Comparison of ENCODE assay signal across 9 cellular contexts in the genomic region with DNA sequence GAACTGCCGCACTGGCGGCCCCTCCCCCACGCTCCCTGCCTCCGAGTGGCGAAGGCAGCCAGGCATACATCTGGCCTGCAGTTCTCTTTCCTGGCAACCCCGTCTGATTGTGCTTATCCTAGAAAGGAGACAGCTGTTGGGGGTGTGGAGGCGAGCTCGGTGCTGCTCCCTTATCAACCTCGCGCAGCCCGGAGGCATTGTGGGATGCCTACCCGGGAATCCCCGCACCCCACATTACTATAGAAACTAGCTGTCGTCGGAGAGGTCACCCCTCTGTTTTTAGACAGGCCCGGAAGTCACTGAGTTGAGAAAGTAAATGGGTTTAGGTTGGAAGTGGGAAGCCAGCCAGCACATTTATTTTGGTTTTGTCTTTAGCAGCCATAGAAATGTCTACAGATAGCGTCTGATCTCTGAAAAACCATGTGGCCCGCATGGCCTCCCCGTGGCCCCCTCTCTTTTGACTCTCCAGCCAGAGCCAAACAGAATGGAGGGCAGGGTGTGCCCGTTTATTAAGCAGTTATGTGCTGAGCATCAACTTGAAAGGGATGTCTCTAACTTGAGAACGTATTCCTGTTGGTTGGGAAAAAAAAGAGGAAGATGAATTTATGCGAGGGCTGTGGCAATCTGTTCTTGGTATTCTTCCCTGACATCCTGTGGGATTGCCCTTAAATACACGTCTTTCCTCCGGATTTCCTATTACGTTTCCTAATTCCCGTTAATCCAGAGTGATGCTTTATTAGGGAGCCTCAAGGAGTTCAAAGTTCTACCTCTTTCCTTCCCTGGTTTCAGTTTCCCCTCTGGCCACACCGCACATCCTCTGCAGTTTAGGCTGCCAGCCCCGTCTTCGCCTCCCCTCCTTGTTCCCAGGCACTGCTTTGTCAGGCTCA. TPM values are rescaled to one million over a fixed set of nuclear protein-coding genes. Genes with fewer than 3 reads are reported as not detected.
DNase-seq lines count a peak whose midpoint lies in the region; ATAC-seq and TF ChIP-seq lines count a peak whose summit lies in the region.
"Had no signal": no experiment of that assay in that cellular context is flagged by ENCODE, and none has a peak within 500 bp of the region (broad histone marks: within the 10 kb centered on the region; RNA-seq: fewer than 3 reads in every experiment).

No MANE protein-coding gene starts in this region.

- H3K36me3 Mint-ChIP-seq in CD8-positive, alpha-beta memory T cell = peaks cover 0 to 2% (median 0%) of the 10 kb centered on the region in 3 donors

- H3K36me3 ChIP-seq in muscle layer of duodenum (ENCODE audit: control insufficient read depth in 1 of 2, insufficient read depth in 2 of 2, low read length in 2 of 2) = no peaks in the 10 kb centered on the region
- no peaks in the 10 kb centered on the region for H3K36me3 ChIP-seq in CD8-positive, alpha-beta memory T cell (ENCODE audit: insufficient read depth, low read length)
- H3K36me3 ChIP-seq: tibial nerve had no signal

- H3K9me3 Mint-ChIP-seq in CD8-positive, alpha-beta memory T cell = peaks cover 0 to 4% (median 0%) of the 10 kb centered on the region in 5 donors

- H3K4me1 ChIP-seq in muscle layer of duodenum (ENCODE audit: control insufficient read depth in 1 of 2, insufficient read depth in 2 of 2, low read length in 2 of 2) = peaks cover 4 to 59% of the 10 kb centered on the region in 2 donors
- H3K4me1 ChIP-seq in CD8-positive, alpha-beta memory T cell (ENCODE audit: insufficient read depth, low read length) = no peaks in the 10 kb centered on the region

- H3K4me1 Mint-ChIP-seq in CD8-positive, alpha-beta memory T cell = peaks cover 2 to 24% (median 7%) of the 10 kb centered on the region in 3 donors

- no peak for TF ChIP-seq CTCF in GM12864 (IDR thresholded peaks at IDR 0.05; ENCODE audit: low read depth, low read length, missing control alignments)

- POLR2A ChIA-PET in CD8-positive, alpha-beta memory T cell (lab: Charles Lee) = no interaction called here

- H3K27ac Mint-ChIP-seq in CD8-positive, alpha-beta memory T cell = peak overlapping the region in 3 of 8 donors; percentile 6 to 34 (median 17)

- CTCF ChIA-PET in CD8-positive, alpha-beta memory T cell (lab: Charles Lee) = no interaction called here

- H3K4me3 ChIP-seq in GM12864 (ENCODE audit: low read depth, low read length) = no peak overlapping the region; the same call in 1 of the 2 replicates
- peak overlapping the region; percentile 26 to 45 for H3K4me3 ChIP-seq in muscle layer of duodenum (ENCODE audit: low read depth in 1 of 2, low read length in 2 of 2)
- no peak overlapping the region for H3K4me3 ChIP-seq in CD8-positive, alpha-beta memory T cell (ENCODE audit: low read length)
- H3K4me3 ChIP-seq: tibial nerve had no signal

- TF ChIP-seq POLR2A in GM18505 (IDR thresholded peaks at IDR 0.05; ENCODE audit: borderline replicate concordance, extremely low read depth, insufficient read depth, insufficient read length) = no peak

- peak overlapping the region; percentile 9 for H3K27ac ChIP-seq in muscle layer of duodenum (ENCODE audit: low read length)
- H3K27ac ChIP-seq in CD8-positive, alpha-beta memory T cell (ENCODE audit: low read depth, low read length) = no peak overlapping the region

- no peak overlapping the region for H3K4me3 Mint-ChIP-seq in CD8-positive, alpha-beta memory T cell

- ATAC-seq in GM18505 (IDR thresholded peaks at IDR 0.05; ENCODE audit: unreplicated experiment) = no peak
- no peak for ATAC-seq in GM19324 (IDR thresholded peaks at IDR 0.05; ENCODE audit: low FRiP score, unreplicated experiment)
- no peak for ATAC-seq in HG02973 (IDR thresholded peaks at IDR 0.05; ENCODE audit: unreplicated experiment)

- DNase-seq in GM12864 (ENCODE audit: low read depth) = peak; percentile 13
- DNase-seq in NCI-H446 treated with DMSO at 0.1 percent for 48 hours (lab: John Stamatoyannopoulos, UW) = peak; percentile 23
- DNase-seq in dermis blood vessel endothelial cell = peak; percentile 76
- DNase-seq in CD8-positive, alpha-beta memory T cell = no peak

- H3K27me3 Mint-ChIP-seq in CD8-positive, alpha-beta memory T cell = peaks cover 32 to 73% of the 10 kb centered on the region in 2 donors

- H3K27me3 ChIP-seq in muscle layer of duodenum (ENCODE audit: low read depth, low read length) = peaks cover 29% of the 10 kb centered on the region
- peaks cover 14% of the 10 kb centered on the region for H3K27me3 ChIP-seq in CD8-positive, alpha-beta memory T cell (ENCODE audit: insufficient read depth, low read length, poor library complexity, severe bottlenecking)

- H3K9me3 ChIP-seq in muscle layer of duodenum (ENCODE audit: control insufficient read depth in 1 of 2, low read length in 2 of 2) = no peaks in the 10 kb centered on the region
- H3K9me3 ChIP-seq in CD8-positive, alpha-beta memory T cell (ENCODE audit: low read length) = no peaks in the 10 kb centered on the region
- H3K9me3 ChIP-seq: tibial nerve had no signal

RNA-seq across cellular contexts. Expression of gene STC2, which starts 3.9 kb away (rescaled TPM):
- 11.7 and 39.3 TPM in 2 replicates for total RNA-seq in dermis blood vessel endothelial cell
- total RNA-seq in CD8-positive, alpha-beta memory T cell = 1 to 10 TPM; 2.1 to 2.4 TPM
- not detected for polyA plus RNA-seq in CD8-positive, alpha-beta memory T cell

Comparison
In these comparisons a context has a peak if more than half of its experiments do, and no peak if none do; other contexts are left out.
1. DNase-seq: peak in GM12864 (single experiment), NCI-H446 treated with DMSO at 0.1 percent for 48 hours (single experiment) and dermis blood vessel endothelial cell (single experiment); none in CD8-positive, alpha-beta memory T cell (0 of 5).
2. H3K4me3 ChIP-seq: peak in muscle layer of duodenum (2 of 2); none in GM12864 (single experiment) and CD8-positive, alpha-beta memory T cell (single experiment).